Comparison of ENCODE assay signal across 15 cellular contexts in the genomic region with DNA sequence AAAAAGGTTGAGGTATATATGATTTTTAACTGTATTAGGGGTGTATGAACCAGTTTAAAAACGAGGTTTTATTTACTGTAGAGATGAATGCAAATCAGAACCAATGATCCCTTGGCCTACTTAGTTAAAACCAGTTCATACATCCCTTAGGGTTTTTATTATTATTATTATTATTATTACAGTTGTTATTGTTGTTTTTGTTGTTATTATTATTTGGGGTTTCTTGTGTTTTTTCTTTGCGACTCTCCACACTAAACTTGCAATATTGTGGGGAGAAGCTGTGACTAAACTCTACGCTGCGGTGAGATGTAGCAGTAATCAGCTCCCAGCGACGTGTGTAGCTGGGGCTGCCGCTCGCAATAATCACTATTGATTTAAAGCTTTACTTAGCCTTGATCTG.
DNase-seq lines count a peak whose midpoint lies in the region; ATAC-seq and TF ChIP-seq lines count a peak whose summit lies in the region.
"Had no signal": no experiment of that assay in that cellular context is flagged by ENCODE, and none has a peak within 500 bp of the region (broad histone marks: within the 10 kb centered on the region; RNA-seq: fewer than 3 reads in every experiment).

No MANE protein-coding gene starts in this region.

- DNase-seq in HFFc6: no peak
- no peak for DNase-seq in WERI-Rb-1
- no peak for DNase-seq in endothelial cell (ENCODE audit: low spot score)
- DNase-seq in right cardiac atrium: no peak
- no peak for DNase-seq in trophoblast cell
- DNase-seq: CD4-positive, CD25-positive, alpha-beta regulatory T cell; CD8-positive, alpha-beta T cell; DMS 273 treated with DMSO at 0.1 percent for 48 hours; DMS79; GF-D8; H7; HCEC 1CT had no signal

- H3K18ac ChIP-seq in trophoblast cell (ENCODE audit: low read length): no peak overlapping the region

- H4K8ac ChIP-seq in trophoblast cell (ENCODE audit: low read depth, low read length): no peak overlapping the region

- H2BK120ac ChIP-seq in trophoblast cell (ENCODE audit: insufficient read depth, low read length, poor library complexity): no peak overlapping the region

- no peak overlapping the region for H4K12ac ChIP-seq in trophoblast cell (ENCODE audit: low read depth, low read length)

- peaks cover 8% of the 10 kb centered on the region; the same call in 1 of the 2 replicates for H3K36me3 Mint-ChIP-seq in HFFc6 (ENCODE audit: low read depth)
- peaks cover 13% of the 10 kb centered on the region for H3K36me3 Mint-ChIP-seq in endothelial cell (ENCODE audit: low read depth, unreplicated experiment)

- H3K9me3 Mint-ChIP-seq in HFFc6 (peaks cover 8% of the 10 kb centered on the region; the same call in 1 of the 2 replicates), endothelial cell (ENCODE audit: unreplicated experiment) (no peaks in the 10 kb centered on the region)
- H3K9me3 Mint-ChIP-seq: CD4-positive, CD25-positive, alpha-beta regulatory T cell; CD8-positive, alpha-beta T cell had no signal

- H3K27ac Mint-ChIP-seq in HFFc6: peak overlapping the region; percentile 42; the same call in 1 of the 2 replicates
- no peak overlapping the region for H3K27ac Mint-ChIP-seq in endothelial cell (ENCODE audit: unreplicated experiment)
- H3K27ac Mint-ChIP-seq: CD4-positive, CD25-positive, alpha-beta regulatory T cell; CD8-positive, alpha-beta T cell had no signal

- no peak overlapping the region for H2BK5ac ChIP-seq in trophoblast cell (ENCODE audit: low read depth, low read length, poor library complexity)

- H3K4me1 Mint-ChIP-seq in HFFc6 (ENCODE audit: low read depth): peaks cover 29% of the 10 kb centered on the region
- no peaks in the 10 kb centered on the region for H3K4me1 Mint-ChIP-seq in endothelial cell (ENCODE audit: unreplicated experiment)

- ATAC-seq in right cardiac atrium (no peak), GM21526 (IDR thresholded peaks at IDR 0.05; ENCODE audit: low FRiP score, unreplicated experiment) (no peak)
- ATAC-seq: CD8-positive, alpha-beta T cell had no signal

- TF ChIP-seq CTCF in HFFc6 (IDR thresholded peaks at IDR 0.05) (no peak), WERI-Rb-1 (IDR thresholded peaks at IDR 0.05; ENCODE audit: low read depth, low read length) (no peak), endothelial cell (IDR thresholded peaks at IDR 0.05; ENCODE audit: unreplicated experiment) (no peak)

- intact Hi-C loops in right cardiac atrium (cut with DNase I): no loop called here

- no peak overlapping the region for H2BK12ac ChIP-seq in trophoblast cell (ENCODE audit: low read length)

- no peaks in the 10 kb centered on the region for H3K79me1 ChIP-seq in trophoblast cell (ENCODE audit: low read length)

- no peak overlapping the region for H3K9ac ChIP-seq in trophoblast cell (ENCODE audit: low read length)
- H3K9ac ChIP-seq: BLaER1 had no signal

- no peaks in the 10 kb centered on the region for H3K79me2 ChIP-seq in trophoblast cell (ENCODE audit: control insufficient read depth, insufficient read depth, low read length, poor library complexity)

- H3K23ac ChIP-seq in trophoblast cell (ENCODE audit: low read length): no peak overlapping the region

- H3K4me3 Mint-ChIP-seq in HFFc6 (no peak overlapping the region), endothelial cell (ENCODE audit: unreplicated experiment) (peak overlapping the region; percentile 29)
- H3K4me3 Mint-ChIP-seq: CD4-positive, CD25-positive, alpha-beta regulatory T cell; CD8-positive, alpha-beta T cell had no signal

- peaks cover 53% of the 10 kb centered on the region for H3K36me3 ChIP-seq in WERI-Rb-1
- peaks cover 57 to 59% of the 10 kb centered on the region in 2 experiments for H3K36me3 ChIP-seq in trophoblast cell (ENCODE audit: control insufficient read depth in 1 of 2, insufficient read depth in 2 of 2, low read length in 2 of 2)

- H3K27me3 Mint-ChIP-seq in HFFc6 (ENCODE audit: insufficient read depth) (peaks cover 6% of the 10 kb centered on the region; the same call in 1 of the 2 replicates), endothelial cell (ENCODE audit: unreplicated experiment) (peaks cover 2% of the 10 kb centered on the region)
- H3K27me3 Mint-ChIP-seq: CD4-positive, CD25-positive, alpha-beta regulatory T cell had no signal

- H3K4me2 ChIP-seq in trophoblast cell (ENCODE audit: low read length): no peak overlapping the region

- peaks cover 2% of the 10 kb centered on the region for H3K4me1 ChIP-seq in right cardiac atrium (ENCODE audit: control insufficient read depth, insufficient read depth, low read length)
- no peaks in the 10 kb centered on the region for H3K4me1 ChIP-seq in trophoblast cell (ENCODE audit: control insufficient read depth in 1 of 2, insufficient read depth in 2 of 2, low read length in 2 of 2)

- H3K4ac ChIP-seq in trophoblast cell (ENCODE audit: low read depth, low read length): no peak overlapping the region

- no peak overlapping the region for H4K91ac ChIP-seq in trophoblast cell (ENCODE audit: low read depth, low read length)

- H3K14ac ChIP-seq in trophoblast cell (ENCODE audit: low read length): no peak overlapping the region

- H3K27me3 ChIP-seq in WERI-Rb-1 (ENCODE audit: insufficient read depth, low read depth, severe bottlenecking) (no peaks in the 10 kb centered on the region), right cardiac atrium (ENCODE audit: control insufficient read depth, insufficient read depth) (no peaks in the 10 kb centered on the region), trophoblast cell (ENCODE audit: insufficient read depth, low read length) (no peaks in the 10 kb centered on the region)
- H3K27me3 ChIP-seq: BLaER1 had no signal

- H2AK5ac ChIP-seq in trophoblast cell (ENCODE audit: low read length): no peak overlapping the region

- H3K4me3 ChIP-seq in WERI-Rb-1 (ENCODE audit: low read depth, low read length) (no peak overlapping the region), right cardiac atrium (ENCODE audit: low read length) (no peak overlapping the region), trophoblast cell (ENCODE audit: low read depth, low read length) (no peak overlapping the region)
- H3K4me3 ChIP-seq: BLaER1 had no signal

- H3K9me3 ChIP-seq in WERI-Rb-1 (ENCODE audit: severe bottlenecking) (peaks cover 4% of the 10 kb centered on the region), right cardiac atrium (ENCODE audit: control insufficient read depth, low read length) (no peaks in the 10 kb centered on the region), trophoblast cell (ENCODE audit: insufficient read depth, low read depth, low read length) (peaks cover 2% of the 10 kb centered on the region)

- no peak overlapping the region for H2AFZ ChIP-seq in trophoblast cell (ENCODE audit: insufficient read depth, low read length, poor library complexity)

- WGBS in right cardiac atrium: 96% methylated on average over 8 of the region's 8 CpGs
- WGBS in trophoblast cell (ENCODE audit: extremely low coverage, insufficient coverage, insufficient read length): 100% methylated on average over 1 of the region's 8 CpGs

- peak overlapping the region; percentile 9; the same call in 1 of the 2 replicates for H3K27ac ChIP-seq in WERI-Rb-1
- H3K27ac ChIP-seq in right cardiac atrium (ENCODE audit: low read length): no peak overlapping the region
- H3K27ac ChIP-seq in trophoblast cell (ENCODE audit: low read depth, low read length): no peak overlapping the region
- H3K27ac ChIP-seq: BLaER1, C4-2B had no signal
